21 cellular contexts compared by ENCODE assay signal in the genomic region with DNA sequence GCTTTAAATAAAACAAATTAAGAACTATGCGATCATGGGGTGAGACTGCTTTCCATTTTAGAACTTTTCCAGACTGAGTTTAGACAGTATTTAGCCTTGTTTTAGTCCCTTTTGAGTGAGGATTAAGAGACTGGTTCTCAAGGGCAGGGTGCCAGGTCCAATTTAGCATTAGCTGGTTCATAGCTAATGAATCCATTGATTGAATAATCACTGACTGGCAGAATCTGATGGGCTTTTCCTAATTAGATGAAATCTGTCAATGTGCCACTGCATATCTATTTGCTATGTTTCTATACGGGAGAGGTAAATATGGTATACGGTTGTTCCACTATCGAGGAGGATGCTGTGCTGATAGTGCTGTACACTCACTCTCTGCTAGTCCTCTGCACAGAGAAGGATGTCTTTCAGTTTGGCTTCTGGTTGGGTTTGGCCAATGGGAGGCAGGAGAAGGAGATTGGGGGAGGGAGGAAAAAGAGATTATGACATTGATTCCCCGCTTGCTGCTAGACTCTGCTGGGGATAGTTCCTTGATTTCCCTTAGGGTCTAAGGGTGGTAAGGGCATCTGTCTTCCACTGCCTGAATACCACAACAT.
"Had no signal": no experiment of that assay in that cellular context is flagged by ENCODE, and none has a peak within 500 bp of the region (broad histone marks: within the 10 kb centered on the region; RNA-seq: fewer than 3 reads in every experiment).

No MANE protein-coding gene starts in this region.

- H3K9me3 Mint-ChIP-seq: activated T-cell treated with anti-CD3 and anti-CD28 coated beads, Interleukin-2, amount 50 U/mL, for 4 hours; dendritic cell treated with granulocyte-macrophage colony-stimulating factor and Interleukin-4, amounts not matched to agents 40 ng/mL and 50 ng/mL, for 4 days; memory B cell; neural crest cell; stimulated activated effector memory CD8-positive, alpha-beta T cell treated with anti-CD3 and anti-CD28 coated beads, Interleukin-12 subunit alpha, Interleukin-12 subunit beta, amount 100 ng/mL, for 72 hours had no signal

- H3K4me3 Mint-ChIP-seq: activated T-cell treated with anti-CD3 and anti-CD28 coated beads, Interleukin-2, amount 50 U/mL, for 4 hours; dendritic cell treated with granulocyte-macrophage colony-stimulating factor and Interleukin-4, amounts not matched to agents 40 ng/mL and 50 ng/mL, for 4 days; effector memory CD8-positive, alpha-beta T cell; memory B cell; naive B cell; neural crest cell; stimulated activated effector memory CD8-positive, alpha-beta T cell treated with anti-CD3 and anti-CD28 coated beads, Interleukin-12 subunit alpha, Interleukin-12 subunit beta, amount 100 ng/mL, for 72 hours; T-cell had no signal

- H3K4me1 Mint-ChIP-seq: memory B cell; naive B cell; stimulated activated effector memory CD8-positive, alpha-beta T cell treated with anti-CD3 and anti-CD28 coated beads, Interleukin-12 subunit alpha, Interleukin-12 subunit beta, amount 100 ng/mL, for 72 hours; T-cell had no signal

- H3K36me3 Mint-ChIP-seq: memory B cell; naive B cell; stimulated activated effector memory CD8-positive, alpha-beta T cell treated with anti-CD3 and anti-CD28 coated beads, Interleukin-12 subunit alpha, Interleukin-12 subunit beta, amount 100 ng/mL, for 72 hours; T-cell had no signal

- ATAC-seq: activated T-cell treated with anti-CD3 and anti-CD28 coated beads, Interleukin-2, amount 50 U/mL, for 4 hours; effector memory CD8-positive, alpha-beta T cell; mucosa of descending colon; sciatic nerve; stimulated activated effector memory CD8-positive, alpha-beta T cell treated with anti-CD3 and anti-CD28 coated beads, Interleukin-12 subunit alpha, Interleukin-12 subunit beta, amount 100 ng/mL, for 72 hours; T-cell; upper lobe of right lung had no signal

- H3K4me3 ChIP-seq: left ventricle myocardium inferior, mucosa of descending colon, stomach, upper lobe of right lung had no signal

- H3K27ac ChIP-seq: left ventricle myocardium inferior, stomach, upper lobe of right lung had no signal

- H3K27me3 Mint-ChIP-seq: effector memory CD8-positive, alpha-beta T cell; memory B cell; naive B cell had no signal

- DNase-seq: activated CD4-positive, alpha-beta T cell treated with anti-CD3 and anti-CD28 coated beads, Interleukin-2, amount 50 U/mL, for 1 hour; activated CD8-positive, alpha-beta memory T cell treated with anti-CD3 and anti-CD28 coated beads, Interleukin-2, amount 50 U/mL, for 4 hours; activated effector memory CD4-positive, alpha-beta T cell treated with Interleukin-2 at 50 U/mL for 16 hours; activated naive CD4-positive, alpha-beta T cell treated with anti-CD3 and anti-CD28 coated beads, Interleukin-2, amount 50 U/mL, for 16 hours; activated T-cell treated with anti-CD3 and anti-CD28 coated beads, Interleukin-2, amount 50 U/mL, for 4 hours; effector memory CD8-positive, alpha-beta T cell; foreskin melanocyte; kidney; left ventricle myocardium inferior; mucosa of descending colon; naive B cell; SK-N-SH; stimulated activated CD4-positive, alpha-beta T cell treated with anti-CD3 and anti-CD28 coated beads, Interleukin-4, amount 100 ng/mL, for 24 hours; stomach; T-cell; upper lobe of right lung had no signal

- H3K27ac Mint-ChIP-seq: dendritic cell treated with granulocyte-macrophage colony-stimulating factor and Interleukin-4, amounts not matched to agents 40 ng/mL and 50 ng/mL, for 4 days; effector memory CD8-positive, alpha-beta T cell; memory B cell; naive B cell; stimulated activated effector memory CD8-positive, alpha-beta T cell treated with anti-CD3 and anti-CD28 coated beads, Interleukin-12 subunit alpha, Interleukin-12 subunit beta, amount 100 ng/mL, for 72 hours; T-cell had no signal
